ENCODE assay signal across 27 cellular contexts in genomic region chr7:81672872-81673271, GRCh38.
DNase-seq lines count a peak whose midpoint lies in the region; ATAC-seq and TF ChIP-seq lines count a peak whose summit lies in the region.
"Had no signal": no experiment of that assay in that cellular context is flagged by ENCODE, and none has a peak within 500 bp of the region (broad histone marks: within the 10 kb centered on the region; RNA-seq: fewer than 3 reads in every experiment).

No MANE protein-coding gene starts in this region.

- no peaks in the 10 kb centered on the region for H3K9me3 ChIP-seq in left ventricle myocardium inferior (replicated peaks)
- H3K9me3 ChIP-seq in suprapubic skin = no peaks in the 10 kb centered on the region
- H3K9me3 ChIP-seq: A549, ovary, SK-N-SH had no signal

- no peak overlapping the region for H3K4me3 ChIP-seq in left ventricle myocardium inferior
- H3K4me3 ChIP-seq in suprapubic skin = no peak overlapping the region
- H3K4me3 ChIP-seq: A549, hepatocyte, ovary had no signal

- H3K27me3 ChIP-seq in left ventricle myocardium inferior (ENCODE audit: low read depth) (no peaks in the 10 kb centered on the region), suprapubic skin (no peaks in the 10 kb centered on the region)
- H3K27me3 ChIP-seq: hepatocyte, ovary had no signal

- TF ChIP-seq EP300 in suprapubic skin (IDR thresholded peaks at IDR 0.05) = no peak

- peak; percentile 16 for DNase-seq in NCI-H2107 treated with DMSO at 0.1 percent for 48 hours (lab: John Stamatoyannopoulos, UW; ENCODE audit: unreplicated experiment)
- no peak for DNase-seq in NCI-H2107 (lab: John Stamatoyannopoulos, UW)
- peak; percentile 39 for DNase-seq in NCI-H69 (lab: John Stamatoyannopoulos, UW)
- DNase-seq in iPS DF 4.7 (ENCODE audit: extremely low read depth, low spot score) = peak; percentile 44
- no peak for DNase-seq in left ventricle myocardium inferior
- no peak for DNase-seq in left cardiac atrium
- no peak for DNase-seq in suprapubic skin (ENCODE audit: low spot score in 2 of 2)
- DNase-seq: activated CD4-positive, alpha-beta T cell treated with anti-CD3 and anti-CD28 coated beads, Interleukin-2, amount 50 U/mL, for 4 hours; activated CD8-positive, alpha-beta memory T cell treated with anti-CD3 and anti-CD28 coated beads, Interleukin-2, amount 50 U/mL, for 4 hours; activated naive CD8-positive, alpha-beta T cell treated with anti-CD3 and anti-CD28 coated beads for 36 hours; cerebellar nuclear complex; erythroblast; foreskin fibroblast; NCI-H1092 treated with DMSO at 0.1 percent for 48 hours; NCI-H2029 treated with DMSO at 0.1 percent for 48 hours; NCI-H510A treated with DMSO at 0.1 percent for 48 hours; ovary; SK-N-SH; stimulated activated CD4-positive, alpha-beta T cell treated with anti-CD3 and anti-CD28 coated beads, Interleukin-15, amount 100 ng/mL, for 24 hours; stimulated activated CD8-positive, alpha-beta memory T cell treated with anti-CD3 and anti-CD28 coated beads, Interleukin-4, amount 100 ng/mL, for 48 hours; WERI-Rb-1 had no signal

- TF ChIP-seq CTCF in left ventricle myocardium inferior (IDR thresholded peaks at IDR 0.05; ENCODE audit: borderline replicate concordance) (no peak), suprapubic skin (IDR thresholded peaks at IDR 0.05) (no peak)

- H3K4me1 ChIP-seq in left ventricle myocardium inferior (peaks cover 17% of the 10 kb centered on the region), suprapubic skin (no peaks in the 10 kb centered on the region)

- WGBS in suprapubic skin = 93% methylated on average over 1 of the region's 1 CpG

- no peak for ATAC-seq in left cardiac atrium
- ATAC-seq in GM19467 (IDR thresholded peaks at IDR 0.05; ENCODE audit: unreplicated experiment) = no peak
- ATAC-seq: A549, sciatic nerve had no signal

- intact Hi-C loops in left ventricle myocardium inferior (cut with micrococcal nuclease) (no loop called here), left cardiac atrium (cut with DNase I) (no loop called here)

- H3K36me3 ChIP-seq in left ventricle myocardium inferior (no peaks in the 10 kb centered on the region), suprapubic skin (no peaks in the 10 kb centered on the region)
- H3K36me3 ChIP-seq: ovary, WERI-Rb-1 had no signal

- H3K27ac ChIP-seq in left ventricle myocardium inferior (replicated peaks) (no peak overlapping the region), suprapubic skin (no peak overlapping the region)
- H3K27ac ChIP-seq: A549, hepatocyte, KMS-11, ovary, RWPE1, WERI-Rb-1 had no signal

- TF ChIP-seq POLR2A in suprapubic skin (IDR thresholded peaks at IDR 0.05) = no peak

Comparison
In these comparisons a context has a peak if more than half of its experiments do, and no peak if none do; other contexts are left out.
1. DNase-seq: peak in NCI-H2107 treated with DMSO at 0.1 percent for 48 hours (single experiment), NCI-H69 (single experiment) and iPS DF 4.7 (single experiment); none in NCI-H2107 (single experiment), left ventricle myocardium inferior (single experiment), left cardiac atrium (single experiment) and suprapubic skin (0 of 2).